Comparison of ENCODE assay signal across 8 cellular contexts in genomic region chr10:116849271-116850057, GRCh38. TPM values are rescaled to one million over a fixed set of nuclear protein-coding genes. Genes with fewer than 3 reads are reported as not detected.
DNase-seq lines count a peak whose midpoint lies in the region; ATAC-seq and TF ChIP-seq lines count a peak whose summit lies in the region.

TSS of gene ENO4 (plus strand) at chr10:116849499. CDS start at chr10:116849567, 68 bp downstream.

- ATAC-seq in HG03280 (IDR thresholded peaks at IDR 0.05; ENCODE audit: unreplicated experiment) (peak; percentile 67), right cardiac atrium (peak; percentile 92)
- ATAC-seq in CD8-positive, alpha-beta T cell = no peak

- no peak for DNase-seq in CD8-positive, alpha-beta memory T cell
- DNase-seq in GM19238 (ENCODE audit: insufficient read length, low spot score) = peak; percentile 33
- peak; percentile 93 for DNase-seq in NCI-H69 (lab: John Stamatoyannopoulos, UW)
- peak; percentile 95 for DNase-seq in astrocyte of the hippocampus (ENCODE audit: low read depth, low spot score)
- DNase-seq in right cardiac atrium = peak; percentile 69 to 89 (median 88)
- peak; percentile 77 for DNase-seq in progenitor cell of endocrine pancreas (ENCODE audit: low spot score, unreplicated experiment)
- no peak for DNase-seq in CD8-positive, alpha-beta T cell

- no peaks in the 10 kb centered on the region for H3K4me1 ChIP-seq in CD8-positive, alpha-beta memory T cell (ENCODE audit: insufficient read depth, low read length)
- H3K4me1 ChIP-seq in right cardiac atrium (ENCODE audit: control insufficient read depth, insufficient read depth, low read length) = peaks cover 9% of the 10 kb centered on the region
- no peaks in the 10 kb centered on the region for H3K4me1 ChIP-seq in CD8-positive, alpha-beta T cell (ENCODE audit: insufficient read depth, low read length)

- POLR2A ChIA-PET in CD8-positive, alpha-beta memory T cell (lab: Charles Lee) = no interaction called here
- POLR2A ChIA-PET in CD8-positive, alpha-beta T cell (lab: Charles Lee) = no interaction called here

- peak within 1 kb of the TSS in 3 of 8 donors; percentile 35 to 68 (median 51) for H3K27ac Mint-ChIP-seq in CD8-positive, alpha-beta memory T cell
- H3K27ac Mint-ChIP-seq in progenitor cell of endocrine pancreas = peak within 1 kb of the TSS; percentile 96
- no peak within 1 kb of the TSS for H3K27ac Mint-ChIP-seq in CD8-positive, alpha-beta T cell

- no peaks in the 10 kb centered on the region for H3K36me3 ChIP-seq in CD8-positive, alpha-beta memory T cell (ENCODE audit: insufficient read depth, low read length)
- no peaks in the 10 kb centered on the region for H3K36me3 ChIP-seq in CD8-positive, alpha-beta T cell (ENCODE audit: insufficient read depth, low read length)

- H3K27ac ChIP-seq in CD8-positive, alpha-beta memory T cell (ENCODE audit: low read depth, low read length) = no peak within 1 kb of the TSS
- H3K27ac ChIP-seq in right cardiac atrium (ENCODE audit: low read length) = peak within 1 kb of the TSS; percentile 14
- no peak within 1 kb of the TSS for H3K27ac ChIP-seq in CD8-positive, alpha-beta T cell (ENCODE audit: low read depth, low read length)

- peak within 1 kb of the TSS in 6 of 7 donors; percentile 1 to 62 (median 56) for H3K4me3 Mint-ChIP-seq in CD8-positive, alpha-beta memory T cell
- H3K4me3 Mint-ChIP-seq in progenitor cell of endocrine pancreas (ENCODE audit: low read depth) = peak within 1 kb of the TSS; percentile 89
- H3K4me3 Mint-ChIP-seq in CD8-positive, alpha-beta T cell = no peak within 1 kb of the TSS

- peaks cover 37 to 45% of the 10 kb centered on the region in 2 donors for H3K27me3 Mint-ChIP-seq in CD8-positive, alpha-beta memory T cell
- peaks cover 15% of the 10 kb centered on the region for H3K27me3 Mint-ChIP-seq in progenitor cell of endocrine pancreas
- H3K27me3 Mint-ChIP-seq in CD8-positive, alpha-beta T cell (ENCODE audit: low read depth) = peaks cover 58% of the 10 kb centered on the region

- no peaks in the 10 kb centered on the region for H3K27me3 ChIP-seq in CD8-positive, alpha-beta memory T cell (ENCODE audit: insufficient read depth, low read length, poor library complexity, severe bottlenecking)
- H3K27me3 ChIP-seq in right cardiac atrium (ENCODE audit: control insufficient read depth, insufficient read depth) = no peaks in the 10 kb centered on the region
- H3K27me3 ChIP-seq in CD8-positive, alpha-beta T cell (ENCODE audit: insufficient read depth, low read length) = peaks cover 19% of the 10 kb centered on the region

- H3K9me3 Mint-ChIP-seq in CD8-positive, alpha-beta memory T cell = peaks cover 0 to 4% (median 2%) of the 10 kb centered on the region in 5 donors
- no peaks in the 10 kb centered on the region for H3K9me3 Mint-ChIP-seq in progenitor cell of endocrine pancreas (ENCODE audit: low read depth)
- H3K9me3 Mint-ChIP-seq in CD8-positive, alpha-beta T cell = no peaks in the 10 kb centered on the region

- peaks cover 0 to 9% (median 0%) of the 10 kb centered on the region in 3 donors for H3K4me1 Mint-ChIP-seq in CD8-positive, alpha-beta memory T cell
- H3K4me1 Mint-ChIP-seq in progenitor cell of endocrine pancreas (ENCODE audit: low read depth) = peaks cover 23% of the 10 kb centered on the region
- H3K4me1 Mint-ChIP-seq in CD8-positive, alpha-beta T cell (ENCODE audit: low read depth) = peaks cover 8% of the 10 kb centered on the region

- H3K36me3 Mint-ChIP-seq in CD8-positive, alpha-beta memory T cell = peaks cover 0 to 5% (median 0%) of the 10 kb centered on the region in 3 donors
- no peaks in the 10 kb centered on the region for H3K36me3 Mint-ChIP-seq in progenitor cell of endocrine pancreas (ENCODE audit: insufficient read depth)
- no peaks in the 10 kb centered on the region for H3K36me3 Mint-ChIP-seq in CD8-positive, alpha-beta T cell

- WGBS in right cardiac atrium = 2% methylated on average over 54 of the region's 54 CpGs

- H3K9me3 ChIP-seq in CD8-positive, alpha-beta memory T cell (ENCODE audit: low read length) = no peaks in the 10 kb centered on the region
- H3K9me3 ChIP-seq in right cardiac atrium (ENCODE audit: control insufficient read depth, low read length) = no peaks in the 10 kb centered on the region
- H3K9me3 ChIP-seq in CD8-positive, alpha-beta T cell (ENCODE audit: low read length) = no peaks in the 10 kb centered on the region

- CTCF ChIA-PET in CD8-positive, alpha-beta memory T cell (lab: Charles Lee) = no interaction called here
- CTCF ChIA-PET in CD8-positive, alpha-beta T cell (lab: Charles Lee) = interaction anchor here (0.9 kb wide), 1 partner anchor 334 kb away, joined by 3 read pairs; no protein-coding TSS in a partner anchor

- H3K4me3 ChIP-seq in CD8-positive, alpha-beta memory T cell (ENCODE audit: low read length) = no peak within 1 kb of the TSS
- peak within 1 kb of the TSS; percentile 87 for H3K4me3 ChIP-seq in right cardiac atrium (ENCODE audit: low read length)
- H3K4me3 ChIP-seq in CD8-positive, alpha-beta T cell (ENCODE audit: low read depth, low read length) = no peak within 1 kb of the TSS

- TF ChIP-seq CTCF in progenitor cell of endocrine pancreas (IDR thresholded peaks at IDR 0.05; ENCODE audit: unreplicated experiment) = no peak
- TF ChIP-seq CTCF in CD8-positive, alpha-beta T cell (IDR thresholded peaks at IDR 0.05) = no peak

- intact Hi-C loops in right cardiac atrium (cut with DNase I) = no loop called here
- intact Hi-C loops in CD8-positive, alpha-beta T cell (cut with DNase I, micrococcal nuclease) = no loop called here

RNA-seq across cellular contexts. Expression of gene ENO4, which starts in this region (rescaled TPM):
- total RNA-seq in CD8-positive, alpha-beta memory T cell = not detected
- polyA plus RNA-seq in CD8-positive, alpha-beta memory T cell = not detected
- under 1 TPM; 0.24 to 0.36 (median 0.27) TPM for total RNA-seq in right cardiac atrium
- polyA plus RNA-seq in right cardiac atrium = 0.07 TPM
- total RNA-seq in progenitor cell of endocrine pancreas = 1.7 and 2.0 TPM in 2 replicates
- not detected for total RNA-seq in CD8-positive, alpha-beta T cell

Comparison
In these comparisons a context has a peak if more than half of its experiments do, and no peak if none do; other contexts are left out.
1. Peak in DNase-seq, ATAC-seq, H3K4me3 ChIP-seq and H3K27ac ChIP-seq in right cardiac atrium; RNA of the gene not detected or under 1 TPM.
2. DNase-seq: peak in GM19238 (single experiment), NCI-H69 (single experiment), astrocyte of the hippocampus (single experiment) and progenitor cell of endocrine pancreas (single experiment); none in CD8-positive, alpha-beta memory T cell (0 of 5) and CD8-positive, alpha-beta T cell (0 of 7).